Comparison of ENCODE assay signal across 27 cellular contexts in genomic region chr15:62946940-62947339, GRCh38.
"Had no signal": no experiment of that assay in that cellular context is flagged by ENCODE, and none has a peak within 500 bp of the region (broad histone marks: within the 10 kb centered on the region; RNA-seq: fewer than 3 reads in every experiment).

No MANE protein-coding gene starts in this region.

- DNase-seq: activated CD4-positive, alpha-beta T cell treated with anti-CD3 and anti-CD28 coated beads, Interleukin-2, amount 10 ng/mL, durations not matched to agents 24 days and 14 days; activated CD4-positive, alpha-beta T cell treated with anti-CD3 and anti-CD28 coated beads, Interleukin-2, amount 50 U/mL, for 4 hours; activated CD8-positive, alpha-beta T cell treated with anti-CD3 and anti-CD28 coated beads for 36 hours; activated gamma-delta T cell treated with Interleukin-2 at 50 U/mL for 16 hours; activated naive CD4-positive, alpha-beta T cell treated with anti-CD3 and anti-CD28 coated beads for 36 hours; activated T-cell treated with anti-CD3 and anti-CD28 coated beads, Interleukin-2, amount 50 U/mL, for 1 hour; adrenal gland; central memory CD4-positive, alpha-beta T cell; MM.1S; MV-4-11; NCI-H1092 treated with DMSO at 0.1 percent for 48 hours; NCI-H1417; NCI-H146; NCI-H187; NCI-H2029 treated with DMSO at 0.1 percent for 48 hours; NCI-H2107; NCI-H2171; NCI-H446 treated with DMSO at 0.1 percent for 48 hours; NCI-H524 treated with DMSO at 0.1 percent for 48 hours; SHP77 treated with DMSO at 0.1 percent for 48 hours; SK-N-SH had no signal

- H3K27me3 Mint-ChIP-seq: brain had no signal

- H3K27ac Mint-ChIP-seq: activated CD4-positive, alpha-beta T cell treated with anti-CD3 and anti-CD28 coated beads, Interleukin-2, amount 10 ng/mL, durations not matched to agents 24 days and 14 days; activated CD8-positive, alpha-beta T cell treated with anti-CD3 and anti-CD28 coated beads for 36 hours; activated naive CD4-positive, alpha-beta T cell treated with anti-CD3 and anti-CD28 coated beads for 36 hours; activated naive CD4-positive, alpha-beta T cell treated with anti-CD3 and anti-CD28 coated beads, Interleukin-2, amount 50 U/mL, for 72 hours; activated T-helper 2 cell treated with anti-CD3 and anti-CD28 coated beads, Interferon-gamma antibody, Interleukin-2, Interleukin-4, amounts not matched to agents 10 μg/mL and 5 μg/mL and 100 μg/mL, durations not matched to agents 14 hours and 24 hours and 36 hours; brain; T-helper 1 cell treated with Interleukin-12 subunit alpha and Interleukin-12 subunit beta and Interleukin-4 antibody, amounts not matched to agents 30 μg/mL and 1 μg/mL, for 36 hours; T-helper 2 cell treated with Interferon-gamma antibody and Interleukin-4, amounts not matched to agents 5 μg/mL and 100 μg/mL, for 36 hours had no signal

- H3K36me3 Mint-ChIP-seq: activated naive CD4-positive, alpha-beta T cell treated with anti-CD3 and anti-CD28 coated beads, Interleukin-2, amount 50 U/mL, for 72 hours; brain had no signal

- H3K4me1 Mint-ChIP-seq: activated CD4-positive, alpha-beta T cell treated with anti-CD3 and anti-CD28 coated beads, Interleukin-2, amount 10 ng/mL, durations not matched to agents 24 days and 14 days had no signal

- H3K9me3 Mint-ChIP-seq: activated CD4-positive, alpha-beta T cell treated with anti-CD3 and anti-CD28 coated beads, Interleukin-2, amount 10 ng/mL, durations not matched to agents 24 days and 14 days; activated CD8-positive, alpha-beta T cell treated with anti-CD3 and anti-CD28 coated beads for 36 hours; activated naive CD4-positive, alpha-beta T cell treated with anti-CD3 and anti-CD28 coated beads for 36 hours; activated naive CD4-positive, alpha-beta T cell treated with anti-CD3 and anti-CD28 coated beads, Interleukin-2, amount 50 U/mL, for 72 hours; activated T-helper 2 cell treated with anti-CD3 and anti-CD28 coated beads, Interferon-gamma antibody, Interleukin-2, Interleukin-4, amounts not matched to agents 10 μg/mL and 5 μg/mL and 100 μg/mL, durations not matched to agents 14 hours and 24 hours and 36 hours; brain; T-helper 1 cell treated with Interleukin-12 subunit alpha and Interleukin-12 subunit beta and Interleukin-4 antibody, amounts not matched to agents 30 μg/mL and 1 μg/mL, for 36 hours; T-helper 2 cell treated with Interferon-gamma antibody and Interleukin-4, amounts not matched to agents 5 μg/mL and 100 μg/mL, for 36 hours had no signal

- ATAC-seq: activated CD8-positive, alpha-beta T cell treated with anti-CD3 and anti-CD28 coated beads for 36 hours; activated naive CD4-positive, alpha-beta T cell treated with anti-CD3 and anti-CD28 coated beads, Interleukin-2, amount 50 U/mL, for 72 hours; Panc1 had no signal

- H3K4me3 Mint-ChIP-seq: activated CD4-positive, alpha-beta T cell treated with anti-CD3 and anti-CD28 coated beads, Interleukin-2, amount 10 ng/mL, durations not matched to agents 24 days and 14 days; activated CD8-positive, alpha-beta T cell treated with anti-CD3 and anti-CD28 coated beads for 36 hours; activated naive CD4-positive, alpha-beta T cell treated with anti-CD3 and anti-CD28 coated beads for 36 hours; brain; T-helper 1 cell treated with Interleukin-12 subunit alpha and Interleukin-12 subunit beta and Interleukin-4 antibody, amounts not matched to agents 30 μg/mL and 1 μg/mL, for 36 hours; T-helper 2 cell treated with Interferon-gamma antibody and Interleukin-4, amounts not matched to agents 5 μg/mL and 100 μg/mL, for 36 hours had no signal
